ENCODE assay signal across 1 cellular context in the genomic region with DNA sequence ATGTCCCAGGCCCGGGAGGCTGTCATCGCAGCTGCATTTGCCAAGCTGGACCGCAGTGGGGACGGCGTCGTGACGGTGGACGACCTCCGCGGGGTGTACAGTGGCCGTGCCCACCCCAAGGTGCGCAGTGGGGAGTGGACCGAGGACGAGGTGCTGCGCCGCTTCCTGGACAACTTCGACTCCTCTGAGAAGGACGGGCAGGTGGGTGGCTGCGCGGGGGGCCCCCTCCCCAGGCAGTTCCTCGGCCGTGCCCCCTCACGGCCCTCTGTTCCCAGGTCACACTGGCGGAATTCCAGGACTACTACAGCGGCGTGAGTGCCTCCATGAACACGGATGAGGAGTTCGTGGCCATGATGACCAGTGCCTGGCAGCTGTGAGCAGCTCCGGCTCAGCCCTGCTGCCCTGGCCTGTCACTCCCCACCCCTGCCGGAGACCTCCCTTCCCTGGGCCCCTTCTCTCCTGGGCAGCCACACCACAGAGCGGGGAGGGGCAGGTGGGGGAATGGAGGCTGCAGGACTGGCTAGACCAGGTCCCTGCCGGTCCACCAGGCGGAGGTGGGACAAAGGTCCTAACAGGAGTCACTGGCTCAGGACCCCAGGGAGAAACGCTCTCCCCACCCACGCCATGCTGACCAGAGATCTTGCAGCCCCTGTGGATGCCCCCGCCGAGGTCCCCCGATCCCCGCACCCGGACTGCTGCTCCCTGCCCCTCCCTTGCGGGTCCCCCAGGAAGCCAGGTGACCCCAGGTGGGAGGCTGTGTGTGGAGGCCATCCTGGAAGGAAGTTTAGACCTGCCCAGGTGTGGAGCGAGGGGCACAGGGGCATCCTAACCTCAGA.
TF ChIP-seq lines count a peak whose summit lies in the region.

No MANE protein-coding gene starts in this region.

TF ChIP-seq in HepG2, 621 proteins besides CTCF, POLR2A, EP300 and RAD21 (continued from another document):
- TF ChIP-seq, protein P1, sequence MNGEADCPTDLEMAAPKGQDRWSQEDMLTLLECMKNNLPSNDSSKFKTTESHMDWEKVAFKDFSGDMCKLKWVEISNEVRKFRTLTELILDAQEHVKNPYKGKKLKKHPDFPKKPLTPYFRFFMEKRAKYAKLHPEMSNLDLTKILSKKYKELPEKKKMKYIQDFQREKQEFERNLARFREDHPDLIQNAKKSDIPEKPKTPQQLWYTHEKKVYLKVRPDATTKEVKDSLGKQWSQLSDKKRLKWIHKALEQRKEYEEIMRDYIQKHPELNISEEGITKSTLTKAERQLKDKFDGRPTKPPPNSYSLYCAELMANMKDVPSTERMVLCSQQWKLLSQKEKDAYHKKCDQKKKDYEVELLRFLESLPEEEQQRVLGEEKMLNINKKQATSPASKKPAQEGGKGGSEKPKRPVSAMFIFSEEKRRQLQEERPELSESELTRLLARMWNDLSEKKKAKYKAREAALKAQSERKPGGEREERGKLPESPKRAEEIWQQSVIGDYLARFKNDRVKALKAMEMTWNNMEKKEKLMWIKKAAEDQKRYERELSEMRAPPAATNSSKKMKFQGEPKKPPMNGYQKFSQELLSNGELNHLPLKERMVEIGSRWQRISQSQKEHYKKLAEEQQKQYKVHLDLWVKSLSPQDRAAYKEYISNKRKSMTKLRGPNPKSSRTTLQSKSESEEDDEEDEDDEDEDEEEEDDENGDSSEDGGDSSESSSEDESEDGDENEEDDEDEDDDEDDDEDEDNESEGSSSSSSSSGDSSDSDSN (CRISPR knock-in tag; IDR thresholded peaks at IDR 0.05) = no peak
- TF ChIP-seq, protein P2, sequence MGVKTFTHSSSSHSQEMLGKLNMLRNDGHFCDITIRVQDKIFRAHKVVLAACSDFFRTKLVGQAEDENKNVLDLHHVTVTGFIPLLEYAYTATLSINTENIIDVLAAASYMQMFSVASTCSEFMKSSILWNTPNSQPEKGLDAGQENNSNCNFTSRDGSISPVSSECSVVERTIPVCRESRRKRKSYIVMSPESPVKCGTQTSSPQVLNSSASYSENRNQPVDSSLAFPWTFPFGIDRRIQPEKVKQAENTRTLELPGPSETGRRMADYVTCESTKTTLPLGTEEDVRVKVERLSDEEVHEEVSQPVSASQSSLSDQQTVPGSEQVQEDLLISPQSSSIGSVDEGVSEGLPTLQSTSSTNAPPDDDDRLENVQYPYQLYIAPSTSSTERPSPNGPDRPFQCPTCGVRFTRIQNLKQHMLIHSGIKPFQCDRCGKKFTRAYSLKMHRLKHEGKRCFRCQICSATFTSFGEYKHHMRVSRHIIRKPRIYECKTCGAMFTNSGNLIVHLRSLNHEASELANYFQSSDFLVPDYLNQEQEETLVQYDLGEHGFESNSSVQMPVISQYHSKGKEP (CRISPR knock-in tag; IDR thresholded peaks at IDR 0.05) = no peak
- TF ChIP-seq ZBTB7B (CRISPR knock-in tag; IDR thresholded peaks at IDR 0.05) (no peak), HDAC2 (CRISPR knock-in tag; IDR thresholded peaks at IDR 0.05) (no peak), REL (CRISPR knock-in tag; conservative IDR thresholded peaks at IDR 0.05) (no peak), ZNF143 (CRISPR knock-in tag; IDR thresholded peaks at IDR 0.05) (no peak), NONO (IDR thresholded peaks at IDR 0.05) (no peak), NONO (CRISPR knock-in tag; conservative IDR thresholded peaks at IDR 0.05) (peak; percentile 50; the same call in 1 of the 2 replicates), HOXA5 (CRISPR knock-in tag; IDR thresholded peaks at IDR 0.05) (no peak), HNRNPK (IDR thresholded peaks at IDR 0.05; ENCODE audit: low read depth, low read length, poor library complexity, severe bottlenecking) (peak; percentile 33), ZNF891 (CRISPR knock-in tag; IDR thresholded peaks at IDR 0.05) (0 out of 2 replicates have a peak, but pooled peaks have one; percentile 27), GATAD2A (CRISPR knock-in tag; IDR thresholded peaks at IDR 0.05) (0 out of 2 replicates have a peak, but pooled peaks have one; percentile 14), ZNF329 (CRISPR knock-in tag; IDR thresholded peaks at IDR 0.05; ENCODE audit: low read depth) (0 out of 2 replicates have a peak, but pooled peaks have one; percentile 68), RCOR2 (CRISPR knock-in tag; IDR thresholded peaks at IDR 0.05) (no peak), RXRB (CRISPR knock-in tag; IDR thresholded peaks at IDR 0.05; ENCODE audit: borderline replicate concordance) (no peak), SRSF4 (IDR thresholded peaks at IDR 0.05; ENCODE audit: low read depth, low read length, poor library complexity, severe bottlenecking) (no peak), ZFY (CRISPR knock-in tag; IDR thresholded peaks at IDR 0.05) (0 out of 2 replicates have a peak, but pooled peaks have one; percentile 19), MTA3 (CRISPR knock-in tag; IDR thresholded peaks at IDR 0.05) (no peak), SSRP1 (CRISPR knock-in tag; IDR thresholded peaks at IDR 0.05) (0 out of 2 replicates have a peak, but pooled peaks have one; percentile 20), REPIN1 (CRISPR knock-in tag; IDR thresholded peaks at IDR 0.05; ENCODE audit: borderline replicate concordance, low read depth) (no peak), ZFP62 (CRISPR knock-in tag; IDR thresholded peaks at IDR 0.05) (no peak), ELF1 (CRISPR knock-in tag; IDR thresholded peaks at IDR 0.05) (no peak), CAMTA2 (CRISPR knock-in tag; IDR thresholded peaks at IDR 0.05; ENCODE audit: borderline replicate concordance) (no peak), AHR (CRISPR knock-in tag; IDR thresholded peaks at IDR 0.05) (no peak), ZNF607 (CRISPR knock-in tag; IDR thresholded peaks at IDR 0.05; ENCODE audit: borderline replicate concordance) (no peak), SIN3A (IDR thresholded peaks at IDR 0.05; ENCODE audit: borderline replicate concordance, low read depth, low read length) (no peak), ZNF598 (CRISPR knock-in tag; IDR thresholded peaks at IDR 0.05; ENCODE audit: borderline replicate concordance) (no peak), HCFC1 (IDR thresholded peaks at IDR 0.05; ENCODE audit: low read depth, low read length) (no peak), RBM22 (optimal IDR thresholded peaks at IDR 0.05; ENCODE audit: low read length) (peak; percentile 75), TCF12 (IDR thresholded peaks at IDR 0.05) (no peak), TCF12 (CRISPR knock-in tag; IDR thresholded peaks at IDR 0.05) (no peak), ZNF660 (CRISPR knock-in tag; IDR thresholded peaks at IDR 0.05; ENCODE audit: borderline replicate concordance, low read depth) (no peak), ZNF761 (CRISPR knock-in tag; conservative IDR thresholded peaks at IDR 0.05) (no peak), MIER2 (CRISPR knock-in tag; IDR thresholded peaks at IDR 0.05) (no peak), DNMT3B (CRISPR knock-in tag; conservative IDR thresholded peaks at IDR 0.05) (no peak)
- TF ChIP-seq, protein P3, sequence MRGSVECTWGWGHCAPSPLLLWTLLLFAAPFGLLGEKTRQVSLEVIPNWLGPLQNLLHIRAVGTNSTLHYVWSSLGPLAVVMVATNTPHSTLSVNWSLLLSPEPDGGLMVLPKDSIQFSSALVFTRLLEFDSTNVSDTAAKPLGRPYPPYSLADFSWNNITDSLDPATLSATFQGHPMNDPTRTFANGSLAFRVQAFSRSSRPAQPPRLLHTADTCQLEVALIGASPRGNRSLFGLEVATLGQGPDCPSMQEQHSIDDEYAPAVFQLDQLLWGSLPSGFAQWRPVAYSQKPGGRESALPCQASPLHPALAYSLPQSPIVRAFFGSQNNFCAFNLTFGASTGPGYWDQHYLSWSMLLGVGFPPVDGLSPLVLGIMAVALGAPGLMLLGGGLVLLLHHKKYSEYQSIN (CRISPR knock-in tag; IDR thresholded peaks at IDR 0.05; ENCODE audit: borderline replicate concordance) = no peak
- TF ChIP-seq, protein P4, sequence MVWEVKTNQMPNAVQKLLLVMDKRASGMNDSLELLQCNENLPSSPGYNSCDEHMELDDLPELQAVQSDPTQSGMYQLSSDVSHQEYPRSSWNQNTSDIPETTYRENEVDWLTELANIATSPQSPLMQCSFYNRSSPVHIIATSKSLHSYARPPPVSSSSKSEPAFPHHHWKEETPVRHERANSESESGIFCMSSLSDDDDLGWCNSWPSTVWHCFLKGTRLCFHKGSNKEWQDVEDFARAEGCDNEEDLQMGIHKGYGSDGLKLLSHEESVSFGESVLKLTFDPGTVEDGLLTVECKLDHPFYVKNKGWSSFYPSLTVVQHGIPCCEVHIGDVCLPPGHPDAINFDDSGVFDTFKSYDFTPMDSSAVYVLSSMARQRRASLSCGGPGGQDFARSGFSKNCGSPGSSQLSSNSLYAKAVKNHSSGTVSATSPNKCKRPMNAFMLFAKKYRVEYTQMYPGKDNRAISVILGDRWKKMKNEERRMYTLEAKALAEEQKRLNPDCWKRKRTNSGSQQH (CRISPR knock-in tag; IDR thresholded peaks at IDR 0.05; ENCODE audit: low read depth) = no peak
- TF ChIP-seq, protein P5, sequence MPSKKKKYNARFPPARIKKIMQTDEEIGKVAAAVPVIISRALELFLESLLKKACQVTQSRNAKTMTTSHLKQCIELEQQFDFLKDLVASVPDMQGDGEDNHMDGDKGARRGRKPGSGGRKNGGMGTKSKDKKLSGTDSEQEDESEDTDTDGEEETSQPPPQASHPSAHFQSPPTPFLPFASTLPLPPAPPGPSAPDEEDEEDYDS (CRISPR knock-in tag; IDR thresholded peaks at IDR 0.05) = no peak
- TF ChIP-seq, protein P6, sequence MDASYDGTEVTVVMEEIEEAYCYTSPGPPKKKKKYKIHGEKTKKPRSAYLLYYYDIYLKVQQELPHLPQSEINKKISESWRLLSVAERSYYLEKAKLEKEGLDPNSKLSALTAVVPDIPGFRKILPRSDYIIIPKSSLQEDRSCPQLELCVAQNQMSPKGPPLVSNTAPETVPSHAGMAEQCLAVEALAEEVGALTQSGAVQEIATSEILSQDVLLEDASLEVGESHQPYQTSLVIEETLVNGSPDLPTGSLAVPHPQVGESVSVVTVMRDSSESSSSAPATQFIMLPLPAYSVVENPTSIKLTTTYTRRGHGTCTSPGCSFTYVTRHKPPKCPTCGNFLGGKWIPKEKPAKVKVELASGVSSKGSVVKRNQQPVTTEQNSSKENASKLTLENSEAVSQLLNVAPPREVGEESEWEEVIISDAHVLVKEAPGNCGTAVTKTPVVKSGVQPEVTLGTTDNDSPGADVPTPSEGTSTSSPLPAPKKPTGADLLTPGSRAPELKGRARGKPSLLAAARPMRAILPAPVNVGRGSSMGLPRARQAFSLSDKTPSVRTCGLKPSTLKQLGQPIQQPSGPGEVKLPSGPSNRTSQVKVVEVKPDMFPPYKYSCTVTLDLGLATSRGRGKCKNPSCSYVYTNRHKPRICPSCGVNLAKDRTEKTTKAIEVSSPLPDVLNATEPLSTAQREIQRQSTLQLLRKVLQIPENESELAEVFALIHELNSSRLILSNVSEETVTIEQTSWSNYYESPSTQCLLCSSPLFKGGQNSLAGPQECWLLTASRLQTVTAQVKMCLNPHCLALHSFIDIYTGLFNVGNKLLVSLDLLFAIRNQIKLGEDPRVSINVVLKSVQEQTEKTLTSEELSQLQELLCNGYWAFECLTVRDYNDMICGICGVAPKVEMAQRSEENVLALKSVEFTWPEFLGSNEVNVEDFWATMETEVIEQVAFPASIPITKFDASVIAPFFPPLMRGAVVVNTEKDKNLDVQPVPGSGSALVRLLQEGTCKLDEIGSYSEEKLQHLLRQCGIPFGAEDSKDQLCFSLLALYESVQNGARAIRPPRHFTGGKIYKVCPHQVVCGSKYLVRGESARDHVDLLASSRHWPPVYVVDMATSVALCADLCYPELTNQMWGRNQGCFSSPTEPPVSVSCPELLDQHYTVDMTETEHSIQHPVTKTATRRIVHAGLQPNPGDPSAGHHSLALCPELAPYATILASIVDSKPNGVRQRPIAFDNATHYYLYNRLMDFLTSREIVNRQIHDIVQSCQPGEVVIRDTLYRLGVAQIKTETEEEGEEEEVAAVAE (CRISPR knock-in tag; IDR thresholded peaks at IDR 0.05; ENCODE audit: borderline replicate concordance) = no peak
TF ChIP-seq in HepG2: peak in this region for 16.
